Comparison of ENCODE assay signal across 15 cellular contexts in the genomic region with DNA sequence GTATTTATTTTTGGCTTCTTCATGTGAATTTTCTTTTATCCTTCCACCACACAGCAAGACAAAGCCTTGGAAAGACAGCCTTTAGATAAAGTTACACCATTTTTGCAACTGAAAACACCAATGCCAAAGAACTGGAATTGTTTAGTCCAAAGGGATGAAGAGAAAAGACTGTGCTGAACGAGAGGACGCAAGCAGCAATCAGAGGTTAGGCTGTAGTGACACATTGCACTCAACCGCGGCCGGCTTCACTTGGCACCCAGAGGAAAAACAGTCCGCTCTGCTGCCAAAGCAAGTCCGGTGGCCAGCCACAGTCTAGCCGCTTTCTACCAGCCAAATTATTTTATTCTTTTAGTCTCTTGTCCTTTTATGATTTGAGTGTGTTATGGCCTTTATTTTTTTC. TPM values are rescaled to one million over a fixed set of nuclear protein-coding genes. Genes with fewer than 3 reads are reported as not detected.
DNase-seq lines count a peak whose midpoint lies in the region; ATAC-seq and TF ChIP-seq lines count a peak whose summit lies in the region.
"Had no signal": no experiment of that assay in that cellular context is flagged by ENCODE, and none has a peak within 500 bp of the region (broad histone marks: within the 10 kb centered on the region; RNA-seq: fewer than 3 reads in every experiment).

No MANE protein-coding gene starts in this region.

- DNase-seq in astrocyte of the hippocampus (ENCODE audit: low read depth, low spot score) (peak; percentile 3), left ventricle myocardium superior (peak; percentile 75), osteoblast (ENCODE audit: insufficient read length, low spot score, missing footprints) (no peak), vagina (ENCODE audit: extremely low spot score in 2 of 2) (no peak), Calu3 (no peak), HuH-7 (ENCODE audit: low spot score) (no peak)
- DNase-seq: activated CD4-positive, CD25-positive, alpha-beta regulatory T cell; activated T-cell treated with anti-CD3 and anti-CD28 coated beads, Interleukin-2, amount 50 U/mL, for 1 hour; foreskin keratinocyte; MV-4-11; OCI-M1; stimulated activated CD4-positive, alpha-beta T cell treated with anti-CD3 and anti-CD28 coated beads, Interleukin-4, amount 100 ng/mL, for 24 hours; stimulated activated naive B cell treated with anti-CD40 and anti-IgM and Interleukin-4, amounts not matched to agents 10 μg/mL and 1 μg/mL and 100 μg/mL, for 72 hours had no signal

- no peak overlapping the region for H3K4me3 Mint-ChIP-seq in Calu3 (ENCODE audit: low read depth, unreplicated experiment)
- H3K4me3 Mint-ChIP-seq: stimulated activated naive B cell treated with anti-CD40 and anti-IgM and Interleukin-4, amounts not matched to agents 10 μg/mL and 1 μg/mL and 100 μg/mL, for 72 hours had no signal

- H3K36me3 Mint-ChIP-seq in Calu3 (ENCODE audit: insufficient read depth, unreplicated experiment): no peaks in the 10 kb centered on the region
- H3K36me3 Mint-ChIP-seq: stimulated activated naive B cell treated with anti-CD40 and anti-IgM and Interleukin-4, amounts not matched to agents 10 μg/mL and 1 μg/mL and 100 μg/mL, for 72 hours had no signal

- H3K79me2 ChIP-seq in osteoblast (ENCODE audit: insufficient read depth, low read length): no peaks in the 10 kb centered on the region

- no peaks in the 10 kb centered on the region for H3K27me3 Mint-ChIP-seq in Calu3 (ENCODE audit: unreplicated experiment)
- H3K27me3 Mint-ChIP-seq: stimulated activated naive B cell treated with anti-CD40 and anti-IgM and Interleukin-4, amounts not matched to agents 10 μg/mL and 1 μg/mL and 100 μg/mL, for 72 hours had no signal

- H3K27me3 ChIP-seq in osteoblast (ENCODE audit: insufficient read depth, low read length) (no peaks in the 10 kb centered on the region), vagina (no peaks in the 10 kb centered on the region)
- H3K27me3 ChIP-seq: foreskin keratinocyte had no signal

- H3K4me1 ChIP-seq in osteoblast (ENCODE audit: insufficient read depth, low read length) (peaks cover 19% of the 10 kb centered on the region), vagina (peaks cover 51% of the 10 kb centered on the region)

- intact Hi-C loops in left ventricle myocardium superior (cut with micrococcal nuclease) (no loop called here), vagina (cut with DNase I) (no loop called here), Calu3 (cut with micrococcal nuclease; ENCODE audit: unreplicated experiment) (no loop called here)

- no peaks in the 10 kb centered on the region for H3K36me3 ChIP-seq in osteoblast (ENCODE audit: insufficient read depth, low read length)
- H3K36me3 ChIP-seq in vagina: no peaks in the 10 kb centered on the region

- H3K9me3 ChIP-seq in osteoblast (ENCODE audit: low read depth, low read length) (no peaks in the 10 kb centered on the region), vagina (no peaks in the 10 kb centered on the region)

- H3K27ac Mint-ChIP-seq in Calu3 (ENCODE audit: unreplicated experiment): no peak overlapping the region
- H3K27ac Mint-ChIP-seq: stimulated activated naive B cell treated with anti-CD40 and anti-IgM and Interleukin-4, amounts not matched to agents 10 μg/mL and 1 μg/mL and 100 μg/mL, for 72 hours had no signal

- BruUV-seq in Calu3 (replicated peaks; lab: Mats Ljungman, UMichigan): no TSS peak

- TF ChIP-seq POLR2A in vagina (IDR thresholded peaks at IDR 0.05): no peak

- no peaks in the 10 kb centered on the region for H3K4me1 Mint-ChIP-seq in Calu3 (ENCODE audit: low read depth, unreplicated experiment)
- H3K4me1 Mint-ChIP-seq: stimulated activated naive B cell treated with anti-CD40 and anti-IgM and Interleukin-4, amounts not matched to agents 10 μg/mL and 1 μg/mL and 100 μg/mL, for 72 hours had no signal

- H3K4me3 ChIP-seq in osteoblast (ENCODE audit: insufficient read depth, low read length): peak overlapping the region; percentile 35
- H3K4me3 ChIP-seq in vagina: no peak overlapping the region

- CTCF ChIA-PET in Calu3 (lab: Charles Lee): no interaction called here

- H3K27ac ChIP-seq in osteoblast (ENCODE audit: low read depth, low read length) (no peak overlapping the region), vagina (peak overlapping the region; percentile 40)
- H3K27ac ChIP-seq: foreskin keratinocyte had no signal

- no peak for TF ChIP-seq CTCF in osteoblast (IDR thresholded peaks at IDR 0.05; ENCODE audit: extremely low read depth, low read depth, low read length)
- TF ChIP-seq CTCF in vagina (IDR thresholded peaks at IDR 0.05): no peak
- TF ChIP-seq CTCF in Calu3 (IDR thresholded peaks at IDR 0.05; ENCODE audit: unreplicated experiment): no peak

- H4K20me1 ChIP-seq in osteoblast (ENCODE audit: insufficient read depth, low read length): no peaks in the 10 kb centered on the region

- no peaks in the 10 kb centered on the region for H3K9me3 Mint-ChIP-seq in Calu3 (ENCODE audit: low read depth, unreplicated experiment)

- H3K4me2 ChIP-seq in osteoblast (ENCODE audit: insufficient read depth, low read length): peak overlapping the region; percentile 67

- ATAC-seq in left ventricle myocardium superior (peak; percentile 68), HG02884 (IDR thresholded peaks at IDR 0.05; ENCODE audit: unreplicated experiment) (no peak)
- ATAC-seq: foreskin keratinocyte; stimulated activated naive B cell treated with anti-CD40 and anti-IgM and Interleukin-4, amounts not matched to agents 10 μg/mL and 1 μg/mL and 100 μg/mL, for 72 hours had no signal

- H2AFZ ChIP-seq in osteoblast (ENCODE audit: low read length): peak overlapping the region; percentile 42

RNA-seq across cellular contexts. Expression of gene KCNJ8, which starts 49.1 kb away (rescaled TPM):
- 55.5 TPM for total RNA-seq in left ventricle myocardium superior
- 5.1 and 9.1 TPM in 2 replicates for total RNA-seq in osteoblast
- total RNA-seq in vagina: 17.2 TPM
- not detected in 2 replicates for total RNA-seq in Calu3 (2022)
- total RNA-seq: dermis microvascular lymphatic vessel endothelial cell, foreskin keratinocyte had no signal

Comparison
In these comparisons a context has a peak if more than half of its experiments do, and no peak if none do; other contexts are left out.
1. DNase-seq: peak in astrocyte of the hippocampus (single experiment) and left ventricle myocardium superior (single experiment); none in osteoblast (single experiment), vagina (0 of 2), Calu3 (single experiment) and HuH-7 (single experiment).